ENCODE assay signal across 9 cellular contexts in the genomic region with DNA sequence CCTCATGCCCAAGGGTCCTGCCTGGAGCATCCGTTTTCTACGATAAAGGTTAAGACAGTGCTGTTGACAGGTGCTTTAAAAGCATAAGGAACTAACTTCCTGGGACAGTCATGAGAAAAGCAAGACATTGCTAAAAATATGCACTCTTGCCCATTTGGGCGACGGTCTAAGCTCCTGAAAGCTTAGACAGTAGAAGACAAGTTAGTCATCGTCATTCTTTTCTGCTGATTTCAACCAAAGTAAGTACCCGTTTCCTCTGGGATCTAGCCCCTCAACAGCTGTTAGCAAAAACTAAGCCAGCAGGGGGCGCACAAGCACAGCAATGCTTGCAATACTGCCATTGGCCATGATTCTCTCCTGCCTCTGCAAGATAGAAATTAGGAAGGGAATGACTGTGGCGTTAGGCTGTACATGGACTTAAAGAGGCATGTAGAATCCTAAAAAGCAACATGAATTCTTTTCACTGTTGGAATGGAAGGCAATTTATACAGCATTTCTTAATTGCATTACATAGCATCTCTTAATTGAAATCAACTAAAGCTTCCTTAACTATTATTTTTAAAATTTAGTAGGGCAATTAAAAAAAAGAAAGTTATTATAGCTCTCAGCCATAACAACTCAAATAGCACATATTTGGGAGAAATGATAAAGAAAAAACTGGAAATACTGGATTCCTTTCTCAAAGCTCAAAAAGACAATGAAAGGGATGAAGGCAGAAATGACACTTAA.
DNase-seq lines count a peak whose midpoint lies in the region; ATAC-seq and TF ChIP-seq lines count a peak whose summit lies in the region.
"Had no signal": no experiment of that assay in that cellular context is flagged by ENCODE, and none has a peak within 500 bp of the region (broad histone marks: within the 10 kb centered on the region; RNA-seq: fewer than 3 reads in every experiment).

No MANE protein-coding gene starts in this region.

- H3K4me3 ChIP-seq in Karpas-422 (ENCODE audit: low read length) (no peak overlapping the region), esophagus squamous epithelium (no peak overlapping the region)

- 19 to 31% methylated on average over 4 to 8 of the region's 8 CpGs for WGBS in esophagus squamous epithelium, 2 donors

- H2AFZ ChIP-seq in Karpas-422 (ENCODE audit: low read length): no peak overlapping the region

- no peaks in the 10 kb centered on the region for H3K79me2 ChIP-seq in Karpas-422 (ENCODE audit: low read length)

- H3K27me3 Mint-ChIP-seq in Calu3 (ENCODE audit: unreplicated experiment): no peaks in the 10 kb centered on the region
- peaks cover 8 to 24% (median 15%) of the 10 kb centered on the region in 5 donors for H3K27me3 Mint-ChIP-seq in naive thymus-derived CD8-positive, alpha-beta T cell

- H3K27me3 ChIP-seq in Karpas-422 (ENCODE audit: low read length) (no peaks in the 10 kb centered on the region), esophagus squamous epithelium (peaks cover 0 to 37% (median 0%) of the 10 kb centered on the region in 4 donors)

- CTCF ChIA-PET in Calu3 (lab: Charles Lee): no interaction called here

- no peak overlapping the region for H3K4me2 ChIP-seq in Karpas-422 (ENCODE audit: low read depth, low read length, poor library complexity, severe bottlenecking)

- no TSS peak for BruUV-seq in Calu3 (replicated peaks; lab: Mats Ljungman, UMichigan)

- TF ChIP-seq POLR2A in esophagus squamous epithelium (IDR thresholded peaks at IDR 0.05): no peak

- H3K4me3 Mint-ChIP-seq in Calu3 (ENCODE audit: low read depth, unreplicated experiment): no peak overlapping the region
- H3K4me3 Mint-ChIP-seq in naive thymus-derived CD8-positive, alpha-beta T cell: no peak overlapping the region
- H3K4me3 Mint-ChIP-seq in stimulated activated effector memory CD8-positive, alpha-beta T cell treated with anti-CD3 and anti-CD28 coated beads, Interleukin-12 subunit alpha, Interleukin-12 subunit beta, amount 100 ng/mL, for 72 hours: no peak overlapping the region
- H3K4me3 Mint-ChIP-seq: activated naive CD8-positive, alpha-beta T cell had no signal

- no peaks in the 10 kb centered on the region for H3K9me3 ChIP-seq in Karpas-422 (ENCODE audit: low read length)
- H3K9me3 ChIP-seq in esophagus squamous epithelium: no peaks in the 10 kb centered on the region

- H3K27ac Mint-ChIP-seq in Calu3 (ENCODE audit: unreplicated experiment): no peak overlapping the region
- no peak overlapping the region for H3K27ac Mint-ChIP-seq in naive thymus-derived CD8-positive, alpha-beta T cell
- no peak overlapping the region for H3K27ac Mint-ChIP-seq in stimulated activated effector memory CD8-positive, alpha-beta T cell treated with anti-CD3 and anti-CD28 coated beads, Interleukin-12 subunit alpha, Interleukin-12 subunit beta, amount 100 ng/mL, for 72 hours
- H3K27ac Mint-ChIP-seq: activated naive CD8-positive, alpha-beta T cell had no signal

- H3K27ac ChIP-seq in Karpas-422 (ENCODE audit: low read length) (no peak overlapping the region), esophagus squamous epithelium (no peak overlapping the region)

- H3K9me2 ChIP-seq in Karpas-422 (replicated peaks; ENCODE audit: insufficient read depth, low read length): no peaks in the 10 kb centered on the region

- H4K20me1 ChIP-seq in Karpas-422 (ENCODE audit: insufficient read depth, low read depth, low read length): no peaks in the 10 kb centered on the region

- no peaks in the 10 kb centered on the region for H3K9me3 Mint-ChIP-seq in Calu3 (ENCODE audit: low read depth, unreplicated experiment)
- no peaks in the 10 kb centered on the region for H3K9me3 Mint-ChIP-seq in naive thymus-derived CD8-positive, alpha-beta T cell
- H3K9me3 Mint-ChIP-seq in stimulated activated effector memory CD8-positive, alpha-beta T cell treated with anti-CD3 and anti-CD28 coated beads, Interleukin-12 subunit alpha, Interleukin-12 subunit beta, amount 100 ng/mL, for 72 hours: no peaks in the 10 kb centered on the region

- intact Hi-C loops in Calu3 (cut with micrococcal nuclease; ENCODE audit: unreplicated experiment) (loop anchor here (10.0 kb wide), 1 partner anchor 635 kb away; no protein-coding TSS in a partner anchor), esophagus squamous epithelium (cut with DNase I) (loop anchor here (10.0 kb wide), 1 partner anchor 375 kb away; no protein-coding TSS in a partner anchor)

- H3K9ac ChIP-seq in Karpas-422 (ENCODE audit: low read length): no peak overlapping the region

- POLR2A ChIA-PET in naive thymus-derived CD8-positive, alpha-beta T cell (lab: Charles Lee): no interaction called here

- peak; percentile 87 for ATAC-seq in GM21447 (IDR thresholded peaks at IDR 0.05; ENCODE audit: unreplicated experiment)
- peak; percentile 68 to 69 for ATAC-seq in naive thymus-derived CD8-positive, alpha-beta T cell
- ATAC-seq in stimulated activated effector memory CD8-positive, alpha-beta T cell treated with anti-CD3 and anti-CD28 coated beads, Interleukin-12 subunit alpha, Interleukin-12 subunit beta, amount 100 ng/mL, for 72 hours: peak; percentile 80

- no peaks in the 10 kb centered on the region for H3K36me3 Mint-ChIP-seq in Calu3 (ENCODE audit: insufficient read depth, unreplicated experiment)
- no peaks in the 10 kb centered on the region for H3K36me3 Mint-ChIP-seq in naive thymus-derived CD8-positive, alpha-beta T cell
- no peaks in the 10 kb centered on the region for H3K36me3 Mint-ChIP-seq in stimulated activated effector memory CD8-positive, alpha-beta T cell treated with anti-CD3 and anti-CD28 coated beads, Interleukin-12 subunit alpha, Interleukin-12 subunit beta, amount 100 ng/mL, for 72 hours
- H3K36me3 Mint-ChIP-seq: activated naive CD8-positive, alpha-beta T cell had no signal

- no peaks in the 10 kb centered on the region for H3K4me1 ChIP-seq in Karpas-422 (ENCODE audit: low read length)
- H3K4me1 ChIP-seq in esophagus squamous epithelium: no peaks in the 10 kb centered on the region

- DNase-seq in Calu3 (peak; percentile 70), Karpas-422 (peak; percentile 95), OCI-M2 (lab: John Stamatoyannopoulos, UW; ENCODE audit: unreplicated experiment) (peak; percentile 84), activated T-cell treated with anti-CD3 and anti-CD28 coated beads for 1 hour (ENCODE audit: low read depth) (peak; percentile 86), esophagus squamous epithelium (lab: John Stamatoyannopoulos, UW) (no peak)
- DNase-seq in naive thymus-derived CD8-positive, alpha-beta T cell: peak; percentile 46 to 90 (median 72)
- peak; percentile 81 to 94 for DNase-seq in stimulated activated effector memory CD8-positive, alpha-beta T cell treated with anti-CD3 and anti-CD28 coated beads, Interleukin-12 subunit alpha, Interleukin-12 subunit beta, amount 100 ng/mL, for 72 hours (ENCODE audit: low spot score in 2 of 2)

- no peaks in the 10 kb centered on the region for H3K4me1 Mint-ChIP-seq in Calu3 (ENCODE audit: low read depth, unreplicated experiment)
- no peaks in the 10 kb centered on the region for H3K4me1 Mint-ChIP-seq in naive thymus-derived CD8-positive, alpha-beta T cell
- no peaks in the 10 kb centered on the region for H3K4me1 Mint-ChIP-seq in stimulated activated effector memory CD8-positive, alpha-beta T cell treated with anti-CD3 and anti-CD28 coated beads, Interleukin-12 subunit alpha, Interleukin-12 subunit beta, amount 100 ng/mL, for 72 hours

- no peaks in the 10 kb centered on the region for H3K36me3 ChIP-seq in Karpas-422 (ENCODE audit: insufficient read depth, low read length)
- H3K36me3 ChIP-seq in esophagus squamous epithelium: no peaks in the 10 kb centered on the region

- peak; percentile 37 for TF ChIP-seq CTCF in Calu3 (IDR thresholded peaks at IDR 0.05; ENCODE audit: unreplicated experiment)
- peak; percentile 75 to 91 (median 86) for TF ChIP-seq CTCF in esophagus squamous epithelium (IDR thresholded peaks at IDR 0.05)
